In the genomic region with DNA sequence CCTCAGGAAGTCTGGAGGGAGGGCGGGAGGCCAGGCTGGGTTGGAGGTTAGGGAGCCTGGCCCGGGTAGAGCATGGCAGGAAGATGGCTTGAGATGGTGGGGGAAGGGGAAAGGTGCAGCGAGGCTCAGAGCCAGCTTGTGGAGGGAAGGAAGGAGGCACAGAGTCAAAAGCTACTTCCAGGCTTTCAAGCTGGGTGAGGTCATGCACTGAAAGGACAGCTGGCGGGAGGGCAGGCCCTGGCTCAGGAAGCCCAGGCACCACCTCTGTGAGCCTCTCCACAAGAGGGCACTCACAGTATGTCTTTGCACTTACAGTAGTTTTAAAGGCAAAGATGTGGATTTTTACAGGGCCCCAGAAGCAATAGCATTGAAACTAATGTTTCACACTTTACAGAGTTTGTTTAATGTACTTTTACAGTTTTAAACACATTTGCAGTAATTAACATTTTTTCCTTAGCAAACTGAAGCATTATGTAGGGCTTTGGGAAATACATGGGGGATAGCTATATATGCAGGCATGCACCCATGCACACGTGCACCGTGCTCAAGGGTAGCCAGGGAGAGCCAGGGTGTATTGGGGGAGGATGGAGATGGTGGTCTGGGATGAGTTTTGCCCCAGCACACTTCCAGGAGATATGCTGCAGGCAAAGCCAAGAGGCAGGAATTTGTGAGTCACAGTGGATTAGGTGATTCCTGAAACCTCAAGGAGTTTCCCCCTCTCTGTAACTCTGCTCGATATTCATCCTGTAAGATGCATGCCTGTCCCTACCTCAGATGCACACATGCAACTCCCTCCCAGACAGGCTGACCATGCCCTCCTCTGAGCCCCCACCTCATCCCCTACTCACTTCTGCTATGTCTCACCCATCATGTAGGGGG, we compare ENCODE assay signal across 8 cellular contexts. TPM values are rescaled to one million over a fixed set of nuclear protein-coding genes. Genes with fewer than 3 reads are reported as not detected.
A peak's percentile ranks its signal among the peaks of the same experiment; 100 is the strongest.
DNase-seq lines count a peak whose midpoint lies in the region; ATAC-seq and TF ChIP-seq lines count a peak whose summit lies in the region.

No MANE protein-coding gene starts in this region.

- H3K27ac ChIP-seq in C4-2B (peak overlapping the region; percentile 66), suprapubic skin (no peak overlapping the region)

- H3K9me3 ChIP-seq in suprapubic skin, result no peaks in the 10 kb centered on the region

- 37% methylated on average over 7 of the region's 7 CpGs for WGBS in suprapubic skin

- DNase-seq in H7, result peak; percentile 95
- DNase-seq in NCI-H82 (lab: John Stamatoyannopoulos, UW), result peak; percentile 90
- peak; percentile 71 for DNase-seq in activated CD8-positive, alpha-beta memory T cell treated with anti-CD3 and anti-CD28 coated beads for 24 hours
- peak; percentile 93 for DNase-seq in epidermal melanocyte (ENCODE audit: insufficient read length, low spot score)
- peak; percentile 64 for DNase-seq in middle frontal gyrus (ENCODE audit: extremely low spot score, low spot score)
- DNase-seq in suprapubic skin (ENCODE audit: low spot score in 2 of 2), result no peak

- no peak for TF ChIP-seq EP300 in suprapubic skin (IDR thresholded peaks at IDR 0.05)

- peak; percentile 88 for TF ChIP-seq CTCF in C4-2B (conservative IDR thresholded peaks at IDR 0.05)
- TF ChIP-seq CTCF in suprapubic skin (IDR thresholded peaks at IDR 0.05), result peak; percentile 69 to 73

- no peak overlapping the region for H3K4me3 ChIP-seq in H7 (ENCODE audit: insufficient read depth, low read depth, low read length)
- no peak overlapping the region for H3K4me3 ChIP-seq in suprapubic skin

- ATAC-seq in GM21360 (IDR thresholded peaks at IDR 0.05; ENCODE audit: unreplicated experiment), result no peak

- H3K27me3 ChIP-seq in H7 (ENCODE audit: control insufficient read depth, insufficient read depth, low read length) (peaks cover 3% of the 10 kb centered on the region; the same call in 1 of the 2 replicates), suprapubic skin (no peaks in the 10 kb centered on the region)

- peaks cover 39% of the 10 kb centered on the region for H3K4me1 ChIP-seq in suprapubic skin

- TF ChIP-seq POLR2A in suprapubic skin (IDR thresholded peaks at IDR 0.05), result no peak

- H3K36me3 ChIP-seq in H7 (replicated peaks; ENCODE audit: control insufficient read depth, insufficient read depth, low read length) (no peaks in the 10 kb centered on the region), suprapubic skin (no peaks in the 10 kb centered on the region)

RNA-seq across cellular contexts. Expression of gene ADAM15, which starts 6.1 kb away (rescaled TPM):
- 34.9 and 35.0 TPM in 2 replicates for total RNA-seq in H7 (2014; rRNA removed; shearing (Covaris generic))
- 100 to 1,000 TPM; 304 to 327 (median 321) TPM for total RNA-seq in suprapubic skin

RNA-seq across cellular contexts. Expression of gene DCST1, which starts 11.4 kb away (rescaled TPM):
- total RNA-seq in H7 (2014; rRNA removed; shearing (Covaris generic)), result not detected in 2 replicates
- 1 to 10 TPM in 3 of 4 donors, under 1 TPM in 1; 0.55 to 8.2 (median 2.8) TPM for total RNA-seq in suprapubic skin

RNA-seq across cellular contexts. Expression of gene DCST2, which starts 11.5 kb away (rescaled TPM):
- total RNA-seq in H7 (2014; rRNA removed; shearing (Covaris generic)), result 0.31 and 1.5 TPM in 2 replicates
- total RNA-seq in suprapubic skin, result 10 to 100 TPM; 13.4 to 36.0 (median 14.5) TPM

RNA-seq across cellular contexts. Expression of gene EFNA4, which starts 18.5 kb away (rescaled TPM):
- 59.5 and 59.6 TPM in 2 replicates for total RNA-seq in H7 (2014; rRNA removed; shearing (Covaris generic))
- total RNA-seq in suprapubic skin, result 10 to 100 TPM; 22.4 to 44.2 (median 28.7) TPM

RNA-seq across cellular contexts. Expression of gene EFNA3, which starts 33.6 kb away (rescaled TPM):
- 17.5 and 24.9 TPM in 2 replicates for total RNA-seq in H7 (2014; rRNA removed; shearing (Covaris generic))
- total RNA-seq in suprapubic skin, result 100 to 1,000 TPM in 1 of 4 donors, 10 to 100 TPM in 3; 28.8 to 104 (median 77.6) TPM

Comparison
In these comparisons a context has a peak if more than half of its experiments do, and no peak if none do; other contexts are left out.
1. DNase-seq: peak in H7 (single experiment), NCI-H82 (single experiment), activated CD8-positive, alpha-beta memory T cell treated with anti-CD3 and anti-CD28 coated beads for 24 hours (single experiment), epidermal melanocyte (single experiment) and middle frontal gyrus (single experiment); none in suprapubic skin (0 of 2).